ENCODE assay signal across 8 cellular contexts in the genomic region with DNA sequence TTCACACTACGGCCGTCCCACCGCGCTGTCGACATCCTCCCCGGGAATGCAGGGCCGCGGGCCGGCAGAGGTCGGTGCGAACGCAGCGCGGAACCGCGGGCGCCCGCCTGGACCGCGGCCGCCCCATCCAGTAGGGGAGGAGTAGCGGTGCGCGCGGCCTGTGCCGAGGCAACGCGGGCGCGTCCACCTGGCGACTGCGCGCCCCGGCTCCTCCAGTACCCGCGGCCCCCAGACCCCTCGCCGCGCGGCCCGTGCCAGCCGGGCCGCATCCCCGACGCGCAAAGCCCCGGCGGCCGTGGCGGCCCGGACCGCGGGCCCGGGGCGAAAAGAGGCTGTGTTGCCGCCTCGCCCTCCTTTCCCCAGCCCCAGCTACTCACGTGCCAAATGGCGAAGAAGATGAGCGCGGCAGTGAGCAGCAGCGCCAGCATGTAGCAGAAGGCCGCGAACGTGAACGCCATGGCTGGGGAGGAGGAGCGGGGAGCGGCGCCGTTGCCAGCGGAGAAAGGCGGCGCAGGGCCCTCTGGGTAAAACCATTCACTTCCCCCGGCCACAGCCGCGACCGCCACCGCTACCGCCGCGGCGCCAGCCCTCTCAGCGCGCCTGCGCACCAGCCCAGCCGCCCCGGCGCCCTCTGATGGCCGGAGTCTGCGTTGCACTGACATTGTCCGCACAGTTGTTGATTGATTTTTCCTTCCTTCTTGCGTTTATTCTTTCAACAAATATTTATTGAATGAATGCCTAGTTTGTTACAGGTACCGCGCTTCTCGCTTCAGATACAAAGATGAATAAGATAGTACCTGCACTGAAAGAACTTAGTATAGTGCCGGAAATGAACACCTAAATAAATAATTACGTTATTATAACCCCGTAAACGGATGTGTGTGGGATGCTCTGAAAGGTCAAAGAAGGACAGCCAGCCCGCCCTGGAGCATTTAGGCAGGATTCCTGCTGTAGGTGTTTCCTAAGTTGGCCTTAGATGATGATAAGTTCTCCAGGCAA. TPM values are rescaled to one million over a fixed set of nuclear protein-coding genes. Genes with fewer than 3 reads are reported as not detected.
A peak's percentile ranks its signal among the peaks of the same experiment; 100 is the strongest.
DNase-seq lines count a peak whose midpoint lies in the region; ATAC-seq and TF ChIP-seq lines count a peak whose summit lies in the region.

A gene (minus strand): TSS at position 505 of the 999 bp plus-strand sequence. CDS start 47 bp downstream, at position 458.

- peak within 1 kb of the TSS; percentile 90 to 99 for H3K27ac ChIP-seq in SK-N-SH (ENCODE audit: low read depth in 2 of 2, low read length in 1 of 2)
- peak within 1 kb of the TSS; percentile 95 for H3K27ac ChIP-seq in thymus (ENCODE audit: low read depth)

- peaks cover 12 to 21% of the 10 kb centered on the region in 2 experiments; a peak in 3 of 4 replicates for H3K4me1 ChIP-seq in SK-N-SH (ENCODE audit: control insufficient read depth in 1 of 2, insufficient read depth in 2 of 2, low read depth in 1 of 2, low read length in 1 of 2)
- H3K4me1 ChIP-seq in thymus (ENCODE audit: control insufficient read depth, insufficient read depth, low read length) = peaks cover 7% of the 10 kb centered on the region

- TF ChIP-seq RAD21 in SK-N-SH (IDR thresholded peaks at IDR 0.05; ENCODE audit: low read length) = peak; percentile 42

- no peaks in the 10 kb centered on the region for H3K27me3 Mint-ChIP-seq in activated naive CD4-positive, alpha-beta T cell treated with anti-CD3 and anti-CD28 coated beads, Interleukin-2, amount 50 U/mL, for 24 hours
- peaks cover 3% of the 10 kb centered on the region for H3K27me3 Mint-ChIP-seq in osteocyte (ENCODE audit: unreplicated experiment)

- 2% methylated on average over 26 of the region's 100 CpGs for WGBS in SK-N-SH (ENCODE audit: low lambda C conversion rate)
- under 1% methylated on average over 100 of the region's 100 CpGs for WGBS in thymus

- peak within 1 kb of the TSS; percentile 91 for H3K9ac ChIP-seq in SK-N-SH

- peak; percentile 96 for TF ChIP-seq CTCF in GM10266 (IDR thresholded peaks at IDR 0.05; ENCODE audit: control insufficient read depth, insufficient read depth, low read depth, missing control alignments)
- TF ChIP-seq CTCF in SK-N-SH (IDR thresholded peaks at IDR 0.05) = peak; percentile 89
- peak; percentile 94 for TF ChIP-seq CTCF in osteocyte (IDR thresholded peaks at IDR 0.05)

- H3K4me2 ChIP-seq in SK-N-SH = peak within 1 kb of the TSS; percentile 83

- H3K4me1 Mint-ChIP-seq in activated naive CD4-positive, alpha-beta T cell treated with anti-CD3 and anti-CD28 coated beads, Interleukin-2, amount 50 U/mL, for 24 hours = peaks cover 54% of the 10 kb centered on the region
- H3K4me1 Mint-ChIP-seq in osteocyte (ENCODE audit: unreplicated experiment) = peaks cover 40% of the 10 kb centered on the region

- no peaks in the 10 kb centered on the region for H3K9me2 ChIP-seq in SK-N-SH

- H3K27me3 ChIP-seq in SK-N-SH (ENCODE audit: insufficient read depth) (no peaks in the 10 kb centered on the region), thymus (ENCODE audit: control insufficient read depth, insufficient read depth) (no peaks in the 10 kb centered on the region)

- ATAC-seq in HG02588 (IDR thresholded peaks at IDR 0.05; ENCODE audit: unreplicated experiment) = peak; percentile 93

- H3K79me2 ChIP-seq in SK-N-SH (ENCODE audit: insufficient read depth) = peaks cover 47% of the 10 kb centered on the region

- DNase-seq in GM10266 (ENCODE audit: extremely low spot score) = peak; percentile 98
- DNase-seq in NCI-H1048 (lab: John Stamatoyannopoulos, UW) = peak; percentile 72
- DNase-seq in SK-N-SH = peak; percentile 99
- peak; percentile 95 for DNase-seq in glomerular visceral epithelial cell (ENCODE audit: extremely low spot score)
- DNase-seq in osteocyte (ENCODE audit: extremely low spot score, unreplicated experiment) = peak; percentile 98

- POLR2A ChIA-PET in SK-N-SH (lab: Yijun Ruan, JAX) = no interaction called here

- peaks cover 7% of the 10 kb centered on the region for H3F3A ChIP-seq in SK-N-SH (replicated peaks; ENCODE audit: insufficient read depth)

- H3K36me3 ChIP-seq in SK-N-SH (replicated peaks in 1 of 2; ENCODE audit: control insufficient read depth in 1 of 2, insufficient read depth in 2 of 2, low read length in 1 of 2) = peaks cover 3 to 9% of the 10 kb centered on the region in 2 experiments
- no peaks in the 10 kb centered on the region for H3K36me3 ChIP-seq in thymus (ENCODE audit: control insufficient read depth, insufficient read depth)

- peak within 1 kb of the TSS; percentile 99 for H2AFZ ChIP-seq in SK-N-SH (ENCODE audit: low read depth)

- H3K4me3 Mint-ChIP-seq in activated naive CD4-positive, alpha-beta T cell treated with anti-CD3 and anti-CD28 coated beads, Interleukin-2, amount 50 U/mL, for 24 hours = peak within 1 kb of the TSS; percentile 94
- H3K4me3 Mint-ChIP-seq in osteocyte (ENCODE audit: unreplicated experiment) = peak within 1 kb of the TSS; percentile 89

- CTCF ChIA-PET in SK-N-SH (lab: Yijun Ruan, JAX) = interaction anchor here (0.6 to 2.5 kb wide), 13 partner anchors 9 to 123 kb away, joined by 3 to 13 read pairs (median 3); no protein-coding TSS in a partner anchor

- H3K27ac Mint-ChIP-seq in activated naive CD4-positive, alpha-beta T cell treated with anti-CD3 and anti-CD28 coated beads, Interleukin-2, amount 50 U/mL, for 24 hours = peak within 1 kb of the TSS; percentile 91
- peak within 1 kb of the TSS; percentile 94 for H3K27ac Mint-ChIP-seq in osteocyte (ENCODE audit: unreplicated experiment)

- H3K4me3 ChIP-seq in SK-N-SH (ENCODE audit: low read depth in 2 of 2, low read length in 1 of 2) = peak within 1 kb of the TSS; percentile 85 to 87
- peak within 1 kb of the TSS; percentile 70 for H3K4me3 ChIP-seq in thymus (ENCODE audit: low read length)

- no peaks in the 10 kb centered on the region for H3K9me3 ChIP-seq in SK-N-SH
- no peaks in the 10 kb centered on the region for H3K9me3 ChIP-seq in thymus (ENCODE audit: control insufficient read depth)

- H4K20me1 ChIP-seq in SK-N-SH (ENCODE audit: insufficient read depth) = peaks cover 11% of the 10 kb centered on the region

- TF ChIP-seq EP300 in SK-N-SH (IDR thresholded peaks at IDR 0.05; ENCODE audit: borderline replicate concordance in 1 of 2, low read depth in 1 of 2, low read length in 1 of 2) = peak in 1 of 2 experiments; percentile 27; a peak in 1 of 4 replicates

- no peaks in the 10 kb centered on the region for H3K9me3 Mint-ChIP-seq in activated naive CD4-positive, alpha-beta T cell treated with anti-CD3 and anti-CD28 coated beads, Interleukin-2, amount 50 U/mL, for 24 hours
- no peaks in the 10 kb centered on the region for H3K9me3 Mint-ChIP-seq in osteocyte (ENCODE audit: unreplicated experiment)

- peaks cover 3% of the 10 kb centered on the region for H3K36me3 Mint-ChIP-seq in activated naive CD4-positive, alpha-beta T cell treated with anti-CD3 and anti-CD28 coated beads, Interleukin-2, amount 50 U/mL, for 24 hours
- no peaks in the 10 kb centered on the region for H3K36me3 Mint-ChIP-seq in osteocyte (ENCODE audit: unreplicated experiment)

TF ChIP-seq in SK-N-SH, 30 proteins besides CTCF, POLR2A, EP300 and RAD21 (continues in another document):
- TF ChIP-seq, protein P1, sequence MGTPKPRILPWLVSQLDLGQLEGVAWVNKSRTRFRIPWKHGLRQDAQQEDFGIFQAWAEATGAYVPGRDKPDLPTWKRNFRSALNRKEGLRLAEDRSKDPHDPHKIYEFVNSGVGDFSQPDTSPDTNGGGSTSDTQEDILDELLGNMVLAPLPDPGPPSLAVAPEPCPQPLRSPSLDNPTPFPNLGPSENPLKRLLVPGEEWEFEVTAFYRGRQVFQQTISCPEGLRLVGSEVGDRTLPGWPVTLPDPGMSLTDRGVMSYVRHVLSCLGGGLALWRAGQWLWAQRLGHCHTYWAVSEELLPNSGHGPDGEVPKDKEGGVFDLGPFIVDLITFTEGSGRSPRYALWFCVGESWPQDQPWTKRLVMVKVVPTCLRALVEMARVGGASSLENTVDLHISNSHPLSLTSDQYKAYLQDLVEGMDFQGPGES (IDR thresholded peaks at IDR 0.05; ENCODE audit: low read depth, low read length) = no peak
- TF ChIP-seq RXRA (IDR thresholded peaks at IDR 0.05; ENCODE audit: borderline replicate concordance, low read depth) (0 out of 2 replicates have a peak, but pooled peaks have one; percentile 7), TAF1 (IDR thresholded peaks at IDR 0.05; ENCODE audit: borderline replicate concordance, low read depth, low read length) (peak; percentile 72; the same call in 1 of the 2 replicates), MXI1 (IDR thresholded peaks at IDR 0.05; ENCODE audit: low read depth, low read length) (peak; percentile 85), FOSL2 (IDR thresholded peaks at IDR 0.05; ENCODE audit: borderline replicate concordance, low read depth) (no peak), TCF12 (IDR thresholded peaks at IDR 0.05) (no peak), MEF2A (IDR thresholded peaks at IDR 0.05; ENCODE audit: borderline replicate concordance, low read depth) (no peak)
- TF ChIP-seq, protein P2, sequence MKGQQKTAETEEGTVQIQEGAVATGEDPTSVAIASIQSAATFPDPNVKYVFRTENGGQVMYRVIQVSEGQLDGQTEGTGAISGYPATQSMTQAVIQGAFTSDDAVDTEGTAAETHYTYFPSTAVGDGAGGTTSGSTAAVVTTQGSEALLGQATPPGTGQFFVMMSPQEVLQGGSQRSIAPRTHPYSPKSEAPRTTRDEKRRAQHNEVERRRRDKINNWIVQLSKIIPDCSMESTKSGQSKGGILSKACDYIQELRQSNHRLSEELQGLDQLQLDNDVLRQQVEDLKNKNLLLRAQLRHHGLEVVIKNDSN (IDR thresholded peaks at IDR 0.05; ENCODE audit: borderline replicate concordance, low read depth) = peak; percentile 45; the same call in 1 of the 2 replicates
- TF ChIP-seq, protein P3, sequence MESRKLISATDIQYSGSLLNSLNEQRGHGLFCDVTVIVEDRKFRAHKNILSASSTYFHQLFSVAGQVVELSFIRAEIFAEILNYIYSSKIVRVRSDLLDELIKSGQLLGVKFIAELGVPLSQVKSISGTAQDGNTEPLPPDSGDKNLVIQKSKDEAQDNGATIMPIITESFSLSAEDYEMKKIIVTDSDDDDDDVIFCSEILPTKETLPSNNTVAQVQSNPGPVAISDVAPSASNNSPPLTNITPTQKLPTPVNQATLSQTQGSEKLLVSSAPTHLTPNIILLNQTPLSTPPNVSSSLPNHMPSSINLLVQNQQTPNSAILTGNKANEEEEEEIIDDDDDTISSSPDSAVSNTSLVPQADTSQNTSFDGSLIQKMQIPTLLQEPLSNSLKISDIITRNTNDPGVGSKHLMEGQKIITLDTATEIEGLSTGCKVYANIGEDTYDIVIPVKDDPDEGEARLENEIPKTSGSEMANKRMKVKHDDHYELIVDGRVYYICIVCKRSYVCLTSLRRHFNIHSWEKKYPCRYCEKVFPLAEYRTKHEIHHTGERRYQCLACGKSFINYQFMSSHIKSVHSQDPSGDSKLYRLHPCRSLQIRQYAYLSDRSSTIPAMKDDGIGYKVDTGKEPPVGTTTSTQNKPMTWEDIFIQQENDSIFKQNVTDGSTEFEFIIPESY (IDR thresholded peaks at IDR 0.05; ENCODE audit: borderline replicate concordance, low read depth) = no peak

RNA-seq across cellular contexts. Expression of the gene that starts here (rescaled TPM):
- polyA plus RNA-seq in SK-N-SH (2012; rRNA removed) (145 and 292 TPM in 2 replicates), thymus (73.7 TPM)
- polyA plus RNA-seq in SK-N-SH (2012; cell fraction: cytosol; rRNA removed) = 206 and 275 TPM in 2 replicates
- polyA plus RNA-seq in SK-N-SH (2012; cell fraction: nucleus; rRNA removed) = 41.0 and 57.4 TPM in 2 replicates
- total RNA-seq in osteocyte = 127 and 130 TPM in 2 replicates

Comparison
In these comparisons a context has a peak if more than half of its experiments do, and no peak if none do; other contexts are left out.
1. Peak in every context shown above with its lines: DNase-seq, ATAC-seq, H3K4me3 ChIP-seq and H3K27ac ChIP-seq.